In genomic region chr14:61516125-61516740, GRCh38 we compare ENCODE assay signal across 14 cellular contexts.
DNase-seq lines count a peak whose midpoint lies in the region; ATAC-seq and TF ChIP-seq lines count a peak whose summit lies in the region.
"Had no signal": no experiment of that assay in that cellular context is flagged by ENCODE, and none has a peak within 500 bp of the region (broad histone marks: within the 10 kb centered on the region; RNA-seq: fewer than 3 reads in every experiment).

No MANE protein-coding gene starts in this region.

- CTCF ChIA-PET in CD8-positive, alpha-beta T cell (lab: Charles Lee), result no interaction called here
- CTCF ChIA-PET in T-cell (lab: Charles Lee), result no interaction called here

- peaks cover 59% of the 10 kb centered on the region for H3K4me1 ChIP-seq in CD8-positive, alpha-beta T cell (ENCODE audit: insufficient read depth, low read length)
- peaks cover 43 to 50% (median 46%) of the 10 kb centered on the region in 4 donors for H3K4me1 ChIP-seq in esophagus muscularis mucosa
- peaks cover 16 to 28% (median 21%) of the 10 kb centered on the region in 3 donors for H3K4me1 ChIP-seq in skeletal muscle tissue (ENCODE audit: control insufficient read depth in 3 of 3, insufficient read depth in 3 of 3, low read length in 3 of 3)

- no peaks in the 10 kb centered on the region for H3K9me3 ChIP-seq in CD8-positive, alpha-beta T cell (ENCODE audit: low read length)
- H3K9me3 ChIP-seq in esophagus muscularis mucosa, result no peaks in the 10 kb centered on the region
- no peaks in the 10 kb centered on the region for H3K9me3 ChIP-seq in skeletal muscle tissue (ENCODE audit: control insufficient read depth in 3 of 3, low read length in 3 of 3)
- H3K9me3 ChIP-seq: neutrophil had no signal

- ATAC-seq in CD8-positive, alpha-beta T cell, result no peak
- ATAC-seq in T-cell (replicated peaks in 1 of 4) (no peak), GM21529 (IDR thresholded peaks at IDR 0.05; ENCODE audit: unreplicated experiment) (no peak)
- ATAC-seq: foreskin keratinocyte had no signal

- H3K27me3 ChIP-seq in CD8-positive, alpha-beta T cell (ENCODE audit: insufficient read depth, low read length), result no peaks in the 10 kb centered on the region
- H3K27me3 ChIP-seq in esophagus muscularis mucosa (no peaks in the 10 kb centered on the region), skeletal muscle tissue (ENCODE audit: control insufficient read depth in 3 of 3, insufficient read depth in 3 of 3, low read length in 3 of 3) (no peaks in the 10 kb centered on the region)
- H3K27me3 ChIP-seq: foreskin keratinocyte, neutrophil had no signal

- peaks cover 84% of the 10 kb centered on the region for H3K36me3 Mint-ChIP-seq in CD8-positive, alpha-beta T cell
- H3K36me3 Mint-ChIP-seq in T-cell (peaks cover 33% of the 10 kb centered on the region), progenitor cell of endocrine pancreas (ENCODE audit: insufficient read depth) (no peaks in the 10 kb centered on the region)

- POLR2A ChIA-PET in CD8-positive, alpha-beta T cell (lab: Charles Lee), result interaction anchor here (1.0 kb wide), 1 partner anchor 174 kb away, joined by 3 read pairs; no protein-coding TSS in a partner anchor
- POLR2A ChIA-PET in T-cell (lab: Charles Lee), result no interaction called here

- 49% methylated on average over 2 of the region's 2 CpGs for WGBS in esophagus muscularis mucosa

- H3K27me3 Mint-ChIP-seq in CD8-positive, alpha-beta T cell (ENCODE audit: low read depth), result no peaks in the 10 kb centered on the region
- no peaks in the 10 kb centered on the region for H3K27me3 Mint-ChIP-seq in T-cell
- H3K27me3 Mint-ChIP-seq in progenitor cell of endocrine pancreas, result no peaks in the 10 kb centered on the region

- H3K4me3 Mint-ChIP-seq in CD8-positive, alpha-beta T cell, result no peak overlapping the region
- H3K4me3 Mint-ChIP-seq in T-cell (no peak overlapping the region), progenitor cell of endocrine pancreas (ENCODE audit: low read depth) (no peak overlapping the region)
- H3K4me3 Mint-ChIP-seq: T-helper 1 cell treated with Interleukin-12 subunit alpha and Interleukin-12 subunit beta and Interleukin-4 antibody, amounts not matched to agents 30 μg/mL and 1 μg/mL, for 36 hours had no signal

- no peak for DNase-seq in CD8-positive, alpha-beta T cell
- no peak for DNase-seq in T-cell
- DNase-seq in esophagus muscularis mucosa (ENCODE audit: extremely low spot score), result no peak
- DNase-seq in progenitor cell of endocrine pancreas (ENCODE audit: low spot score, unreplicated experiment), result no peak
- no peak for DNase-seq in 8988T
- DNase-seq: activated CD4-positive, alpha-beta T cell treated with anti-CD3 and anti-CD28 coated beads for 1 hour; foreskin keratinocyte; GDM1; NCI-H748 treated with DMSO at 0.1 percent for 48 hours; RPMI8226 had no signal

- peaks cover 84% of the 10 kb centered on the region for H3K4me1 Mint-ChIP-seq in CD8-positive, alpha-beta T cell (ENCODE audit: low read depth)
- H3K4me1 Mint-ChIP-seq in T-cell (peaks cover 52 to 87% (median 87%) of the 10 kb centered on the region in 3 donors), progenitor cell of endocrine pancreas (ENCODE audit: low read depth) (no peaks in the 10 kb centered on the region)

- H3K36me3 ChIP-seq in CD8-positive, alpha-beta T cell (ENCODE audit: insufficient read depth, low read length), result peaks cover 17% of the 10 kb centered on the region
- H3K36me3 ChIP-seq in esophagus muscularis mucosa (no peaks in the 10 kb centered on the region), skeletal muscle tissue (ENCODE audit: control insufficient read depth in 3 of 3, insufficient read depth in 3 of 3, low read length in 3 of 3) (no peaks in the 10 kb centered on the region)
- H3K36me3 ChIP-seq: neutrophil had no signal

- TF ChIP-seq CTCF in CD8-positive, alpha-beta T cell (IDR thresholded peaks at IDR 0.05), result no peak
- no peak for TF ChIP-seq CTCF in esophagus muscularis mucosa (IDR thresholded peaks at IDR 0.05)
- TF ChIP-seq CTCF in progenitor cell of endocrine pancreas (IDR thresholded peaks at IDR 0.05; ENCODE audit: unreplicated experiment), result no peak

- no peak for TF ChIP-seq EP300 in esophagus muscularis mucosa (IDR thresholded peaks at IDR 0.05)

- H3K9ac ChIP-seq in skeletal muscle tissue (ENCODE audit: low read depth in 1 of 3, low read length in 3 of 3), result no peak overlapping the region

- intact Hi-C loops in CD8-positive, alpha-beta T cell (cut with DNase I, micrococcal nuclease), result no loop called here
- intact Hi-C loops in esophagus muscularis mucosa (cut with DNase I), result no loop called here

- H3K27ac ChIP-seq in CD8-positive, alpha-beta T cell (ENCODE audit: low read depth, low read length), result no peak overlapping the region
- peak overlapping the region in 3 of 4 donors; percentile 10 to 38 (median 16) for H3K27ac ChIP-seq in esophagus muscularis mucosa (replicated peaks in 1 of 4)
- H3K27ac ChIP-seq in skeletal muscle tissue (ENCODE audit: low read depth, low read length), result peak overlapping the region; percentile 26
- H3K27ac ChIP-seq: foreskin keratinocyte, neutrophil had no signal

- no peak for TF ChIP-seq POLR2A in esophagus muscularis mucosa (IDR thresholded peaks at IDR 0.05; ENCODE audit: low read depth)

- H3K4me3 ChIP-seq in CD8-positive, alpha-beta T cell (ENCODE audit: low read depth, low read length), result no peak overlapping the region
- H3K4me3 ChIP-seq in esophagus muscularis mucosa (no peak overlapping the region), skeletal muscle tissue (ENCODE audit: low read length in 3 of 3) (no peak overlapping the region)

- no peaks in the 10 kb centered on the region for H3K9me3 Mint-ChIP-seq in CD8-positive, alpha-beta T cell
- H3K9me3 Mint-ChIP-seq in T-cell, result no peaks in the 10 kb centered on the region
- no peaks in the 10 kb centered on the region for H3K9me3 Mint-ChIP-seq in progenitor cell of endocrine pancreas (ENCODE audit: low read depth)
- H3K9me3 Mint-ChIP-seq: T-helper 1 cell treated with Interleukin-12 subunit alpha and Interleukin-12 subunit beta and Interleukin-4 antibody, amounts not matched to agents 30 μg/mL and 1 μg/mL, for 36 hours had no signal

- H3K27ac Mint-ChIP-seq in CD8-positive, alpha-beta T cell, result peak overlapping the region; percentile 53
- peak overlapping the region; percentile 55 to 69 for H3K27ac Mint-ChIP-seq in T-cell
- no peak overlapping the region for H3K27ac Mint-ChIP-seq in progenitor cell of endocrine pancreas
- H3K27ac Mint-ChIP-seq: T-helper 1 cell treated with Interleukin-12 subunit alpha and Interleukin-12 subunit beta and Interleukin-4 antibody, amounts not matched to agents 30 μg/mL and 1 μg/mL, for 36 hours had no signal
